ENCODE assay signal across 19 cellular contexts in genomic region chr5:80164799-80165198, GRCh38.
DNase-seq lines count a peak whose midpoint lies in the region; ATAC-seq and TF ChIP-seq lines count a peak whose summit lies in the region.
"Had no signal": no experiment of that assay in that cellular context is flagged by ENCODE, and none has a peak within 500 bp of the region (broad histone marks: within the 10 kb centered on the region; RNA-seq: fewer than 3 reads in every experiment).

No MANE protein-coding gene starts in this region.

- H3K27ac Mint-ChIP-seq in activated naive CD8-positive, alpha-beta T cell, result peak overlapping the region; percentile 70
- H3K27ac Mint-ChIP-seq in activated naive CD8-positive, alpha-beta T cell treated with anti-CD3 and anti-CD28 coated beads for 36 hours, result no peak overlapping the region
- peak overlapping the region; percentile 44 to 80 for H3K27ac Mint-ChIP-seq in effector memory CD8-positive, alpha-beta T cell

- H3K27me3 ChIP-seq in prostate gland (replicated peaks; ENCODE audit: insufficient read depth), result no peaks in the 10 kb centered on the region

- H3K4me1 ChIP-seq in prostate gland (replicated peaks), result peaks cover 4% of the 10 kb centered on the region

- H3K4me3 Mint-ChIP-seq in activated naive CD8-positive, alpha-beta T cell, result no peak overlapping the region
- H3K4me3 Mint-ChIP-seq in activated naive CD8-positive, alpha-beta T cell treated with anti-CD3 and anti-CD28 coated beads for 36 hours, result no peak overlapping the region
- no peak overlapping the region for H3K4me3 Mint-ChIP-seq in effector memory CD8-positive, alpha-beta T cell

- DNase-seq in activated naive CD8-positive, alpha-beta T cell treated with anti-CD3 and anti-CD28 coated beads for 36 hours, result no peak
- peak; percentile 20 for DNase-seq in NCI-H69 (lab: John Stamatoyannopoulos, UW)
- no peak for DNase-seq in effector memory CD8-positive, alpha-beta T cell
- DNase-seq in prostate gland (ENCODE audit: low spot score), result no peak
- no peak for DNase-seq in NCI-H446 (lab: John Stamatoyannopoulos, UW)
- DNase-seq in H4 (ENCODE audit: low spot score), result no peak
- no peak for DNase-seq in germinal center (ENCODE audit: low spot score)
- DNase-seq: DND-41, HCEC 1CT, KBM-7, MV-4-11, NCI-H187 treated with DMSO at 0.1 percent for 48 hours, NCI-H2171, NCI-H446 treated with DMSO at 0.1 percent for 48 hours, NCI-H748 treated with DMSO at 0.1 percent for 48 hours, PC-3 had no signal

- H3K4me1 Mint-ChIP-seq in activated naive CD8-positive, alpha-beta T cell (ENCODE audit: low read depth), result peaks cover 64% of the 10 kb centered on the region
- H3K4me1 Mint-ChIP-seq in activated naive CD8-positive, alpha-beta T cell treated with anti-CD3 and anti-CD28 coated beads for 36 hours, result peaks cover 42% of the 10 kb centered on the region
- no peaks in the 10 kb centered on the region for H3K4me1 Mint-ChIP-seq in effector memory CD8-positive, alpha-beta T cell (ENCODE audit: low read depth in 2 of 2)

- 48% methylated on average over 1 of the region's 1 CpG for whole genome bisulfite sequencing in prostate gland

- H3K36me3 Mint-ChIP-seq in activated naive CD8-positive, alpha-beta T cell, result peaks cover 34% of the 10 kb centered on the region
- H3K36me3 Mint-ChIP-seq in activated naive CD8-positive, alpha-beta T cell treated with anti-CD3 and anti-CD28 coated beads for 36 hours, result peaks cover 63% of the 10 kb centered on the region
- peaks cover 17% of the 10 kb centered on the region for H3K36me3 Mint-ChIP-seq in effector memory CD8-positive, alpha-beta T cell (ENCODE audit: insufficient read depth)

- no peaks in the 10 kb centered on the region for H3K9me3 Mint-ChIP-seq in activated naive CD8-positive, alpha-beta T cell (ENCODE audit: low read depth)
- H3K9me3 Mint-ChIP-seq in activated naive CD8-positive, alpha-beta T cell treated with anti-CD3 and anti-CD28 coated beads for 36 hours, result peaks cover 3% of the 10 kb centered on the region
- H3K9me3 Mint-ChIP-seq in effector memory CD8-positive, alpha-beta T cell, result no peaks in the 10 kb centered on the region

- no peaks in the 10 kb centered on the region for H3K9me3 ChIP-seq in prostate gland

- H3K27me3 Mint-ChIP-seq in activated naive CD8-positive, alpha-beta T cell, result no peaks in the 10 kb centered on the region
- no peaks in the 10 kb centered on the region for H3K27me3 Mint-ChIP-seq in activated naive CD8-positive, alpha-beta T cell treated with anti-CD3 and anti-CD28 coated beads for 36 hours
- H3K27me3 Mint-ChIP-seq in effector memory CD8-positive, alpha-beta T cell, result no peaks in the 10 kb centered on the region

- no peaks in the 10 kb centered on the region for H3K36me3 ChIP-seq in prostate gland

- TF ChIP-seq CTCF in prostate gland (IDR thresholded peaks at IDR 0.05), result no peak

- TF ChIP-seq POLR2A in prostate gland (IDR thresholded peaks at IDR 0.05), result no peak

- H3K4me3 ChIP-seq in prostate gland, result no peak overlapping the region

- peak overlapping the region; percentile 50 to 74 for H3K27ac ChIP-seq in prostate gland
- H3K27ac ChIP-seq: C4-2B, RWPE1 had no signal

- ATAC-seq in effector memory CD8-positive, alpha-beta T cell (replicated peaks), result no peak
- ATAC-seq: PC-3 had no signal

- intact Hi-C loops in prostate gland (cut with DNase I), result no loop called here
